In genomic region chr2:86393521-86394490, GRCh38 we compare ENCODE assay signal across 11 cellular contexts. TPM values are rescaled to one million over a fixed set of nuclear protein-coding genes. Genes with fewer than 3 reads are reported as not detected.
DNase-seq lines count a peak whose midpoint lies in the region; ATAC-seq and TF ChIP-seq lines count a peak whose summit lies in the region.
"Had no signal": no experiment of that assay in that cellular context is flagged by ENCODE, and none has a peak within 500 bp of the region (broad histone marks: within the 10 kb centered on the region; RNA-seq: fewer than 3 reads in every experiment).

No MANE protein-coding gene starts in this region.

- no peaks in the 10 kb centered on the region for H3K36me3 Mint-ChIP-seq in activated naive CD4-positive, alpha-beta T cell treated with anti-CD3 and anti-CD28 coated beads for 36 hours (ENCODE audit: low read depth)
- no peaks in the 10 kb centered on the region for H3K36me3 Mint-ChIP-seq in stimulated activated memory B cell treated with anti-CD40 and anti-IgM and Interleukin-4, amounts not matched to agents 10 μg/mL and 1 μg/mL and 100 μg/mL, for 72 hours

- WGBS in SK-N-SH (ENCODE audit: low lambda C conversion rate), result 17% methylated on average over 1 of the region's 1 CpG
- WGBS in heart right ventricle, 2 donors, result 22 to 34% methylated on average over 1 of the region's 1 CpG
- WGBS in upper lobe of left lung, 2 donors, result 15 to 55% methylated on average over 1 of the region's 1 CpG

- H3K4me3 ChIP-seq in SK-N-SH (ENCODE audit: low read depth in 2 of 2, low read length in 1 of 2), result no peak overlapping the region
- no peak overlapping the region for H3K4me3 ChIP-seq in heart right ventricle
- H3K4me3 ChIP-seq in upper lobe of left lung, result no peak overlapping the region

- H3K4me3 Mint-ChIP-seq in activated naive CD4-positive, alpha-beta T cell treated with anti-CD3 and anti-CD28 coated beads for 36 hours, result no peak overlapping the region
- no peak overlapping the region for H3K4me3 Mint-ChIP-seq in stimulated activated memory B cell treated with anti-CD40 and anti-IgM and Interleukin-4, amounts not matched to agents 10 μg/mL and 1 μg/mL and 100 μg/mL, for 72 hours
- H3K4me3 Mint-ChIP-seq: dendritic cell treated with granulocyte-macrophage colony-stimulating factor and Interleukin-4, amounts not matched to agents 40 ng/mL and 50 ng/mL, for 4 days; T-helper 1 cell treated with Interleukin-12 subunit alpha and Interleukin-12 subunit beta and Interleukin-4 antibody, amounts not matched to agents 30 μg/mL and 1 μg/mL, for 36 hours had no signal

- H3K4me1 ChIP-seq in SK-N-SH (ENCODE audit: control insufficient read depth in 1 of 2, insufficient read depth in 2 of 2, low read depth in 1 of 2, low read length in 1 of 2) (peaks cover 0 to 4% of the 10 kb centered on the region in 2 experiments; a peak in 1 of 4 replicates), heart right ventricle (peaks cover 0 to 28% (median 5%) of the 10 kb centered on the region in 9 donors), upper lobe of left lung (peaks cover 0 to 7% (median 5%) of the 10 kb centered on the region in 4 donors)
- H3K4me1 ChIP-seq: BE2C had no signal

- no peaks in the 10 kb centered on the region for H3K9me2 ChIP-seq in SK-N-SH

- no peaks in the 10 kb centered on the region for H3K9me3 ChIP-seq in SK-N-SH
- H3K9me3 ChIP-seq in heart right ventricle, result peaks cover 0 to 20% (median 0%) of the 10 kb centered on the region in 11 donors
- no peaks in the 10 kb centered on the region for H3K9me3 ChIP-seq in upper lobe of left lung
- H3K9me3 ChIP-seq: BE2C had no signal

- H3K4me1 Mint-ChIP-seq in activated naive CD4-positive, alpha-beta T cell treated with anti-CD3 and anti-CD28 coated beads for 36 hours (ENCODE audit: low read depth), result peaks cover 17% of the 10 kb centered on the region
- peaks cover 8% of the 10 kb centered on the region for H3K4me1 Mint-ChIP-seq in stimulated activated memory B cell treated with anti-CD40 and anti-IgM and Interleukin-4, amounts not matched to agents 10 μg/mL and 1 μg/mL and 100 μg/mL, for 72 hours

- no peaks in the 10 kb centered on the region for H3F3A ChIP-seq in SK-N-SH (replicated peaks; ENCODE audit: insufficient read depth)

- H3K4me2 ChIP-seq in SK-N-SH, result no peak overlapping the region

- H3K27me3 ChIP-seq in SK-N-SH (ENCODE audit: insufficient read depth) (no peaks in the 10 kb centered on the region), heart right ventricle (no peaks in the 10 kb centered on the region), upper lobe of left lung (no peaks in the 10 kb centered on the region)
- H3K27me3 ChIP-seq: BE2C had no signal

- TF ChIP-seq EP300 in SK-N-SH (IDR thresholded peaks at IDR 0.05; ENCODE audit: borderline replicate concordance in 1 of 2, low read depth in 1 of 2, low read length in 1 of 2) (no peak), upper lobe of left lung (IDR thresholded peaks at IDR 0.05) (no peak)

- peak overlapping the region; percentile 71 for H3K27ac Mint-ChIP-seq in activated naive CD4-positive, alpha-beta T cell treated with anti-CD3 and anti-CD28 coated beads for 36 hours
- H3K27ac Mint-ChIP-seq in stimulated activated memory B cell treated with anti-CD40 and anti-IgM and Interleukin-4, amounts not matched to agents 10 μg/mL and 1 μg/mL and 100 μg/mL, for 72 hours, result no peak overlapping the region
- H3K27ac Mint-ChIP-seq: dendritic cell treated with granulocyte-macrophage colony-stimulating factor and Interleukin-4, amounts not matched to agents 40 ng/mL and 50 ng/mL, for 4 days; T-helper 1 cell treated with Interleukin-12 subunit alpha and Interleukin-12 subunit beta and Interleukin-4 antibody, amounts not matched to agents 30 μg/mL and 1 μg/mL, for 36 hours had no signal

- no peaks in the 10 kb centered on the region for H3K79me2 ChIP-seq in SK-N-SH (ENCODE audit: insufficient read depth)

- POLR2A ChIA-PET in SK-N-SH (lab: Yijun Ruan, JAX), result no interaction called here

- CTCF ChIA-PET in activated naive CD4-positive, alpha-beta T cell treated with anti-CD3 and anti-CD28 coated beads for 36 hours (lab: Charles Lee), result interaction anchor here (1.3 to 1.4 kb wide), 2 partner anchors 41 to 61 kb away, joined by 3 read pairs; no protein-coding TSS in a partner anchor
- CTCF ChIA-PET in SK-N-SH (lab: Yijun Ruan, JAX), result interaction anchor here (2.1 kb wide), 1 partner anchor 173 kb away, joined by 7 read pairs; no protein-coding TSS in a partner anchor

- H2AFZ ChIP-seq in SK-N-SH (ENCODE audit: low read depth), result no peak overlapping the region

- TF ChIP-seq RAD21 in SK-N-SH (IDR thresholded peaks at IDR 0.05; ENCODE audit: low read length), result no peak

- H3K9ac ChIP-seq in SK-N-SH, result no peak overlapping the region

- H3K36me3 ChIP-seq in SK-N-SH (replicated peaks in 1 of 2; ENCODE audit: control insufficient read depth in 1 of 2, insufficient read depth in 2 of 2, low read length in 1 of 2) (no peaks in the 10 kb centered on the region), heart right ventricle (no peaks in the 10 kb centered on the region), upper lobe of left lung (no peaks in the 10 kb centered on the region)
- H3K36me3 ChIP-seq: BE2C had no signal

- H3K27me3 Mint-ChIP-seq in activated naive CD4-positive, alpha-beta T cell treated with anti-CD3 and anti-CD28 coated beads for 36 hours (ENCODE audit: low read depth), result no peaks in the 10 kb centered on the region
- peaks cover 38% of the 10 kb centered on the region for H3K27me3 Mint-ChIP-seq in stimulated activated memory B cell treated with anti-CD40 and anti-IgM and Interleukin-4, amounts not matched to agents 10 μg/mL and 1 μg/mL and 100 μg/mL, for 72 hours
- H3K27me3 Mint-ChIP-seq: dendritic cell treated with granulocyte-macrophage colony-stimulating factor and Interleukin-4, amounts not matched to agents 40 ng/mL and 50 ng/mL, for 4 days had no signal

- no peak for TF ChIP-seq POLR2A in upper lobe of left lung (IDR thresholded peaks at IDR 0.05)

- H4K20me1 ChIP-seq in SK-N-SH (ENCODE audit: insufficient read depth), result no peaks in the 10 kb centered on the region

- H3K27ac ChIP-seq in SK-N-SH (ENCODE audit: low read depth in 2 of 2, low read length in 1 of 2), result no peak overlapping the region
- peak overlapping the region; percentile 46 to 87 (median 78) for H3K27ac ChIP-seq in heart right ventricle
- H3K27ac ChIP-seq in upper lobe of left lung, result peak overlapping the region in 2 of 4 donors; percentile 4 to 23

- TF ChIP-seq CTCF in SK-N-SH (IDR thresholded peaks at IDR 0.05), result no peak
- TF ChIP-seq CTCF in heart right ventricle (IDR thresholded peaks at IDR 0.05), result no peak
- TF ChIP-seq CTCF in upper lobe of left lung (IDR thresholded peaks at IDR 0.05), result no peak

- intact Hi-C loops in activated naive CD4-positive, alpha-beta T cell treated with anti-CD3 and anti-CD28 coated beads for 36 hours (cut with micrococcal nuclease), result loop anchor here (1.0 to 10.0 kb wide), 4 partner anchors 48 to 411 kb away; partner anchors contain the start of gene CHMP3
- intact Hi-C loops in heart right ventricle (cut with DNase I), result no loop called here

- ATAC-seq in heart right ventricle (peak; percentile 55 to 90 (median 86)), upper lobe of left lung (ENCODE audit: low FRiP score in 2 of 2) (peak; percentile 61 to 88), GM21526 (IDR thresholded peaks at IDR 0.05; ENCODE audit: low FRiP score, unreplicated experiment) (no peak)
- ATAC-seq in stimulated activated memory B cell treated with anti-CD40 and anti-IgM and Interleukin-4, amounts not matched to agents 10 μg/mL and 1 μg/mL and 100 μg/mL, for 72 hours, result no peak

- no peaks in the 10 kb centered on the region for H3K9me3 Mint-ChIP-seq in activated naive CD4-positive, alpha-beta T cell treated with anti-CD3 and anti-CD28 coated beads for 36 hours
- H3K9me3 Mint-ChIP-seq in stimulated activated memory B cell treated with anti-CD40 and anti-IgM and Interleukin-4, amounts not matched to agents 10 μg/mL and 1 μg/mL and 100 μg/mL, for 72 hours, result peaks cover 2% of the 10 kb centered on the region
- H3K9me3 Mint-ChIP-seq: dendritic cell treated with granulocyte-macrophage colony-stimulating factor and Interleukin-4, amounts not matched to agents 40 ng/mL and 50 ng/mL, for 4 days had no signal

- DNase-seq in activated naive CD4-positive, alpha-beta T cell treated with anti-CD3 and anti-CD28 coated beads for 36 hours, result peak; percentile 48
- no peak for DNase-seq in activated naive CD4-positive, alpha-beta T cell treated with anti-CD3 and anti-CD28 coated beads, Interleukin-2, amount 50 U/mL, for 16 hours
- DNase-seq in SK-N-SH (no peak), heart right ventricle (peak in 1 of 2 donors; percentile 41), upper lobe of left lung (peak in 1 of 2 donors; percentile 54), NCI-H128 (lab: John Stamatoyannopoulos, UW; ENCODE audit: unreplicated experiment) (no peak)
- DNase-seq: BE2C had no signal

TF ChIP-seq in SK-N-SH, 30 proteins besides CTCF, POLR2A, EP300 and RAD21:
- peak; percentile 33; the same call in 1 of the 2 replicates for TF ChIP-seq FOSL2 (IDR thresholded peaks at IDR 0.05; ENCODE audit: borderline replicate concordance, low read depth)
- TF ChIP-seq FOXJ3 (CRISPR knock-in tag; IDR thresholded peaks at IDR 0.05), result no peak
- no peak for TF ChIP-seq GATA2 (CRISPR knock-in tag; IDR thresholded peaks at IDR 0.05)

RNA-seq across cellular contexts. Expression of gene KDM3A, which starts 47.4 kb away (rescaled TPM):
- total RNA-seq in activated naive CD4-positive, alpha-beta T cell treated with anti-CD3 and anti-CD28 coated beads for 36 hours, result 10 to 100 TPM; 47.3 to 49.9 TPM
- 13.7 and 20.4 TPM in 2 replicates for polyA plus RNA-seq in SK-N-SH (2012; rRNA removed)
- 13.4 and 14.0 TPM in 2 replicates for polyA plus RNA-seq in SK-N-SH (2012; cell fraction: cytosol; rRNA removed)
- polyA plus RNA-seq in SK-N-SH (2012; cell fraction: nucleus; rRNA removed), result 33.3 and 56.7 TPM in 2 replicates
- 10 to 100 TPM; 24.8 to 53.7 (median 35.0) TPM for total RNA-seq in heart right ventricle
- polyA plus RNA-seq in heart right ventricle, result 10 to 100 TPM; 17.1 to 29.7 TPM
- 10 to 100 TPM; 24.9 to 68.9 (median 44.5) TPM for total RNA-seq in upper lobe of left lung

RNA-seq across cellular contexts. Expression of gene REEP1, which starts 56.4 kb away (rescaled TPM):
- total RNA-seq in activated naive CD4-positive, alpha-beta T cell treated with anti-CD3 and anti-CD28 coated beads for 36 hours, result under 1 TPM; 0.19 to 0.37 TPM
- polyA plus RNA-seq in SK-N-SH (2012; rRNA removed), result 0.13 TPM in 2 replicates
- 0.10 and 0.17 TPM in 2 replicates for polyA plus RNA-seq in SK-N-SH (2012; cell fraction: cytosol; rRNA removed)
- 0.11 TPM in 1 of 2 replicates, not detected in the other for polyA plus RNA-seq in SK-N-SH (2012; cell fraction: nucleus; rRNA removed)
- 10 to 100 TPM; 15.2 to 30.5 (median 26.2) TPM for total RNA-seq in heart right ventricle
- 10 to 100 TPM; 15.4 to 20.9 TPM for polyA plus RNA-seq in heart right ventricle
- 10 to 100 TPM in 1 of 6 donors, 1 to 10 TPM in 5; 4.1 to 10.4 (median 7.5) TPM for total RNA-seq in upper lobe of left lung

Comparison
In these comparisons a context has a peak if more than half of its experiments do, and no peak if none do; other contexts are left out.
1. H3K27ac ChIP-seq: peak in heart right ventricle (10 of 10); none in SK-N-SH (0 of 2).
2. ATAC-seq: peak in heart right ventricle (8 of 8) and upper lobe of left lung (2 of 2); none in GM21526 (single experiment) and stimulated activated memory B cell treated with anti-CD40 and anti-IgM and Interleukin-4, amounts not matched to agents 10 μg/mL and 1 μg/mL and 100 μg/mL, for 72 hours (single experiment).